Comparison of ENCODE assay signal across 21 cellular contexts in the genomic region with DNA sequence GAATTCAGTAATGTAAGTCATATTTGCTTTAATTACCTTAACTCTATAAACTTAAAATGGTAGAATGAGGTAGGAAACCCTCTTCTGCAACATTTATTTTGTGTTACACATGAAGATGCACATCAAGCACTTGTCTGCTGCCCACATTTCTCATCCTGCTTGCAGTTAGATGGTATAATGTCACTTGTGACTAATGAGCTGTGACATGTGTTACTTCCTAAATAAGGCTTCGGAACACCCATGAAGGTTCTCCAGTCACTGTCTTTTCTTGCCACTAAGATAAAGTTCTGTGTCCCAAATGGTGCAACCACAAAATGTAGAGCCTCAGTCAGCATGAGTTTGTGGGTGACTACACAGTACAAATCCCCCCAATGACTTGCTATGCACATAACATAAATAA.
"Had no signal": no experiment of that assay in that cellular context is flagged by ENCODE, and none has a peak within 500 bp of the region (broad histone marks: within the 10 kb centered on the region; RNA-seq: fewer than 3 reads in every experiment).

No MANE protein-coding gene starts in this region.

- H3K4me1 ChIP-seq: foreskin keratinocyte, spleen, upper lobe of right lung had no signal

- H3K36me3 Mint-ChIP-seq: immature natural killer cell; naive thymus-derived CD4-positive, alpha-beta T cell; stimulated activated memory B cell treated with anti-CD40 and anti-IgM and Interleukin-4, amounts not matched to agents 10 μg/mL and 1 μg/mL and 100 μg/mL, for 72 hours had no signal

- DNase-seq: colonic mucosa; dermis blood vessel endothelial cell; endodermal cell; erythroblast; foreskin keratinocyte; immature natural killer cell; left colon; naive thymus-derived CD4-positive, alpha-beta T cell; posterior cingulate gyrus; right cardiac atrium; spleen; stimulated activated CD4-positive, alpha-beta T cell treated with anti-CD3 and anti-CD28 coated beads, Interleukin-15, amount 100 ng/mL, for 24 hours; stimulated activated CD4-positive, alpha-beta T cell treated with anti-CD3 and anti-CD28 coated beads, Interleukin-1b, Interleukin-23, amount 100 ng/mL, for 48 hours; stimulated activated CD4-positive, alpha-beta T cell treated with anti-CD3 and anti-CD28 coated beads, Interleukin-4, amount 100 ng/mL, for 24 hours; tibial artery; upper lobe of right lung had no signal

- H3K36me3 ChIP-seq: colonic mucosa, spleen, tibial artery, upper lobe of right lung, vagina had no signal

- H3K9me3 Mint-ChIP-seq: endodermal cell; naive thymus-derived CD4-positive, alpha-beta T cell; stimulated activated memory B cell treated with anti-CD40 and anti-IgM and Interleukin-4, amounts not matched to agents 10 μg/mL and 1 μg/mL and 100 μg/mL, for 72 hours; stimulated activated naive CD8-positive, alpha-beta T cell treated with anti-CD3 and anti-CD28 coated beads, Interleukin-15, Interleukin-2, amounts not matched to agents 100 ng/mL and 50 ng/mL, for 24 hours had no signal

- H3K27me3 ChIP-seq: colonic mucosa, foreskin keratinocyte, spleen, tibial artery, upper lobe of right lung, vagina had no signal

- H3K4me3 ChIP-seq: colonic mucosa, spleen, tibial artery, upper lobe of right lung, vagina had no signal

- FAIRE-seq: endothelial cell of umbilical vein had no signal

- H3K27ac Mint-ChIP-seq: endodermal cell; immature natural killer cell; naive thymus-derived CD4-positive, alpha-beta T cell; stimulated activated memory B cell treated with anti-CD40 and anti-IgM and Interleukin-4, amounts not matched to agents 10 μg/mL and 1 μg/mL and 100 μg/mL, for 72 hours; stimulated activated naive CD8-positive, alpha-beta T cell treated with anti-CD3 and anti-CD28 coated beads, Interleukin-15, Interleukin-2, amounts not matched to agents 100 ng/mL and 50 ng/mL, for 24 hours had no signal

- H3K4me3 Mint-ChIP-seq: endodermal cell; immature natural killer cell; naive thymus-derived CD4-positive, alpha-beta T cell; neural crest cell; stimulated activated memory B cell treated with anti-CD40 and anti-IgM and Interleukin-4, amounts not matched to agents 10 μg/mL and 1 μg/mL and 100 μg/mL, for 72 hours; stimulated activated naive CD8-positive, alpha-beta T cell treated with anti-CD3 and anti-CD28 coated beads, Interleukin-15, Interleukin-2, amounts not matched to agents 100 ng/mL and 50 ng/mL, for 24 hours had no signal

- H3K27me3 Mint-ChIP-seq: naive thymus-derived CD4-positive, alpha-beta T cell; stimulated activated memory B cell treated with anti-CD40 and anti-IgM and Interleukin-4, amounts not matched to agents 10 μg/mL and 1 μg/mL and 100 μg/mL, for 72 hours; stimulated activated naive CD8-positive, alpha-beta T cell treated with anti-CD3 and anti-CD28 coated beads, Interleukin-15, Interleukin-2, amounts not matched to agents 100 ng/mL and 50 ng/mL, for 24 hours had no signal

- ATAC-seq: foreskin keratinocyte; left colon; naive thymus-derived CD4-positive, alpha-beta T cell; right cardiac atrium; stimulated activated memory B cell treated with anti-CD40 and anti-IgM and Interleukin-4, amounts not matched to agents 10 μg/mL and 1 μg/mL and 100 μg/mL, for 72 hours; upper lobe of right lung had no signal

- H3K4me1 Mint-ChIP-seq: immature natural killer cell; naive thymus-derived CD4-positive, alpha-beta T cell; neural crest cell; stimulated activated memory B cell treated with anti-CD40 and anti-IgM and Interleukin-4, amounts not matched to agents 10 μg/mL and 1 μg/mL and 100 μg/mL, for 72 hours had no signal

- H3K27ac ChIP-seq: colonic mucosa, foreskin keratinocyte, spleen, tibial artery, upper lobe of right lung, vagina had no signal

- H3K9me3 ChIP-seq: colonic mucosa, spleen, tibial artery, upper lobe of right lung, vagina had no signal
